ENCODE assay signal across 2 cellular contexts in genomic region chr3:79233431-79234060, GRCh38.
A peak's percentile ranks its signal among the peaks of the same experiment; 100 is the strongest.
TF ChIP-seq lines count a peak whose summit lies in the region.

No MANE protein-coding gene starts in this region.

TF ChIP-seq in GM23338, 12 proteins besides CTCF, POLR2A, EP300 and RAD21:
- TF ChIP-seq ZNF462 (CRISPR knock-in tag; IDR thresholded peaks at IDR 0.05) (peak; percentile 50), ZNF331 (CRISPR knock-in tag; IDR thresholded peaks at IDR 0.05; ENCODE audit: low read depth) (0 out of 2 replicates have a peak, but pooled peaks have one; percentile 0), EZH2 (IDR thresholded peaks at IDR 0.05; ENCODE audit: low read depth, unreplicated experiment) (no peak), ZNF114 (CRISPR knock-in tag; IDR thresholded peaks at IDR 0.05) (peak; percentile 54; the same call in 1 of the 2 replicates), NANOG (IDR thresholded peaks at IDR 0.05; ENCODE audit: borderline replicate concordance) (peak; percentile 39; the same call in 1 of the 2 replicates)

TF ChIP-seq in WTC11, 78 proteins besides CTCF, POLR2A, EP300 and RAD21 (continued from another document):
- TF ChIP-seq TP53 (CRISPR knock-in tag; IDR thresholded peaks at IDR 0.05) (no peak), PREB (CRISPR knock-in tag; IDR thresholded peaks at IDR 0.05; ENCODE audit: borderline replicate concordance) (no peak), TEAD4 (CRISPR knock-in tag; IDR thresholded peaks at IDR 0.05) (peak; percentile 51; the same call in 1 of the 2 replicates), ZNF263 (CRISPR knock-in tag; IDR thresholded peaks at IDR 0.05; ENCODE audit: low read depth) (no peak), ATF6 (CRISPR knock-in tag; IDR thresholded peaks at IDR 0.05) (no peak), KAT7 (CRISPR knock-in tag; IDR thresholded peaks at IDR 0.05; ENCODE audit: borderline replicate concordance) (no peak), ELF4 (CRISPR knock-in tag; IDR thresholded peaks at IDR 0.05; ENCODE audit: low read depth) (no peak)
TF ChIP-seq in WTC11: peak in this region for 1.
